Comparison of ENCODE assay signal across 8 cellular contexts in genomic region chr3:187411991-187412781, GRCh38. TPM values are rescaled to one million over a fixed set of nuclear protein-coding genes. Genes with fewer than 3 reads are reported as not detected.
DNase-seq lines count a peak whose midpoint lies in the region; ATAC-seq and TF ChIP-seq lines count a peak whose summit lies in the region.
"Not testable (repeated sequence)": the region's sequence is repeated elsewhere in the genome, so short reads cannot be mapped to it uniquely, and the experiment has no call there.

No MANE protein-coding gene starts in this region.

- not testable (repeated sequence) for H3K9me3 Mint-ChIP-seq in Caco-2 (ENCODE audit: unreplicated experiment); GM23338; central memory CD8-positive, alpha-beta T cell; neural progenitor cell

- H3F3A ChIP-seq in GM23338 (replicated peaks; ENCODE audit: low read depth); PC-9 (ENCODE audit: insufficient read depth, low read depth); neural progenitor cell (ENCODE audit: low read depth): not testable (repeated sequence)

- not testable (repeated sequence) for H3K27ac Mint-ChIP-seq in Caco-2 (ENCODE audit: unreplicated experiment); GM23338; central memory CD8-positive, alpha-beta T cell (ENCODE audit: low read depth)
- H3K27ac Mint-ChIP-seq in neural progenitor cell: peak overlapping the region; percentile 87

- not testable (repeated sequence) for H3K36me3 ChIP-seq in Caco-2 (ENCODE audit: control insufficient read depth, insufficient read depth, low read length); GM23338 (ENCODE audit: insufficient read depth); PC-9 (ENCODE audit: low read depth); iPS-15b (ENCODE audit: control insufficient read depth, insufficient read depth, low read length); neural progenitor cell

- H3K9ac ChIP-seq in iPS-15b (ENCODE audit: low read depth, low read length); neural progenitor cell: not testable (repeated sequence)

- not testable (repeated sequence) for H3K36me3 Mint-ChIP-seq in Caco-2 (ENCODE audit: insufficient read depth, unreplicated experiment); GM23338 (ENCODE audit: low read depth); central memory CD8-positive, alpha-beta T cell (ENCODE audit: insufficient read depth); neural progenitor cell

- not testable (repeated sequence) for H3K27ac ChIP-seq in GM23338 (ENCODE audit: low read depth); PC-9; neural progenitor cell

- TF ChIP-seq CTCF in Caco-2 (IDR thresholded peaks at IDR 0.05; ENCODE audit: insufficient read depth in 1 of 2, low read depth in 1 of 2, low read length in 1 of 2, severe bottlenecking in 1 of 2, unreplicated experiment in 1 of 2); GM23338 (conservative IDR thresholded peaks at IDR 0.05; ENCODE audit: low read depth in 2 of 2); PC-9 (conservative IDR thresholded peaks at IDR 0.05); neural progenitor cell (IDR thresholded peaks at IDR 0.05): not testable (repeated sequence)

- H3K9me3 ChIP-seq in Caco-2; PC-9 (ENCODE audit: insufficient read depth, low read depth); iPS-15b (ENCODE audit: control insufficient read depth, insufficient read depth, low read length); neural progenitor cell (ENCODE audit: low read depth): not testable (repeated sequence)

- not testable (repeated sequence) for H4K20me1 ChIP-seq in GM23338 (replicated peaks; ENCODE audit: insufficient read depth); PC-9 (ENCODE audit: insufficient read depth); neural progenitor cell (ENCODE audit: low read depth)

- H3K4me3 ChIP-seq in Caco-2 (ENCODE audit: low read depth, low read length) (peak overlapping the region; percentile 37), PC-9 (peak overlapping the region; percentile 43; the same call in 1 of the 2 replicates), iPS-15b (ENCODE audit: low read depth, low read length) (peak overlapping the region; percentile 39), neural progenitor cell (peak overlapping the region; percentile 30)
- H3K4me3 ChIP-seq in GM23338: not testable (repeated sequence)

- intact Hi-C loops in Caco-2 (cut with micrococcal nuclease; ENCODE audit: unreplicated experiment); PC-9 (cut with micrococcal nuclease; ENCODE audit: unreplicated experiment): not testable (repeated sequence)

- CTCF ChIA-PET in Caco-2 (lab: Charles Lee): interaction anchor here (0.6 kb wide), 1 partner anchor 267 kb away, joined by 4 read pairs; no protein-coding TSS in a partner anchor
- CTCF ChIA-PET in PC-9 (lab: Charles Lee): not testable (repeated sequence)

- not testable (repeated sequence) for BruUV-seq in Caco-2 (replicated peaks; lab: Mats Ljungman, UMichigan); PC-9 (replicated peaks; lab: Mats Ljungman, UMichigan)

- H3K79me2 ChIP-seq in GM23338 (replicated peaks; ENCODE audit: insufficient read depth); PC-9 (ENCODE audit: low read depth); neural progenitor cell (ENCODE audit: low read depth): not testable (repeated sequence)

- TF ChIP-seq RAD21 in Ishikawa (IDR thresholded peaks at IDR 0.05; ENCODE audit: low read depth): not testable (repeated sequence)

- H3K4me1 Mint-ChIP-seq in Caco-2 (ENCODE audit: low read depth, unreplicated experiment); GM23338; central memory CD8-positive, alpha-beta T cell: not testable (repeated sequence)
- H3K4me1 Mint-ChIP-seq in neural progenitor cell: peaks cover 18% of the 10 kb centered on the region

- H3K27me3 ChIP-seq in Caco-2 (replicated peaks; ENCODE audit: control insufficient read depth, insufficient read depth, low read length); GM23338 (ENCODE audit: insufficient read depth); PC-9 (ENCODE audit: insufficient read depth, low read depth); iPS-15b (ENCODE audit: control insufficient read depth, insufficient read depth, low read length); neural progenitor cell: not testable (repeated sequence)

- not testable (repeated sequence) for H3K27me3 Mint-ChIP-seq in Caco-2 (ENCODE audit: insufficient read depth, unreplicated experiment); GM23338 (ENCODE audit: insufficient read depth, low read depth, poor library complexity); neural progenitor cell (ENCODE audit: insufficient read depth, low read depth)
- peaks cover 49% of the 10 kb centered on the region for H3K27me3 Mint-ChIP-seq in central memory CD8-positive, alpha-beta T cell

- not testable (repeated sequence) for H2AFZ ChIP-seq in GM23338; neural progenitor cell (replicated peaks)
- 0 out of 2 replicates have a peak overlapping the region, but pooled peaks have one; percentile 76 for H2AFZ ChIP-seq in PC-9

- not testable (repeated sequence) for TF ChIP-seq EP300 in Ishikawa (IDR thresholded peaks at IDR 0.05; ENCODE audit: borderline replicate concordance)

- H3K4me3 Mint-ChIP-seq in Caco-2 (ENCODE audit: unreplicated experiment) (peak overlapping the region; percentile 74), GM23338 (peak overlapping the region; percentile 53; the same call in 2 of the 3 replicates), neural progenitor cell (peak overlapping the region; percentile 84)
- peak overlapping the region; percentile 23 for H3K4me3 Mint-ChIP-seq in central memory CD8-positive, alpha-beta T cell

- not testable (repeated sequence) for H3K9me2 ChIP-seq in GM23338 (ENCODE audit: insufficient read depth); PC-9 (ENCODE audit: insufficient read depth)

- POLR2A ChIA-PET in Caco-2 (lab: Charles Lee); PC-9 (lab: Charles Lee; ENCODE audit: unreplicated experiment): not testable (repeated sequence)

- not testable (repeated sequence) for H3K4me1 ChIP-seq in Caco-2; GM23338 (ENCODE audit: insufficient read depth); PC-9 (replicated peaks; ENCODE audit: insufficient read depth); iPS-15b (ENCODE audit: control insufficient read depth, insufficient read depth, low read length); neural progenitor cell

- not testable (repeated sequence) for ATAC-seq in GM23338; central memory CD8-positive, alpha-beta T cell (replicated peaks; ENCODE audit: extremely low read depth, poor library complexity, severe bottlenecking)

- not testable (repeated sequence) for H3K4me2 ChIP-seq in GM23338
- H3K4me2 ChIP-seq in PC-9 (peak overlapping the region; percentile 55), neural progenitor cell (peak overlapping the region; percentile 27)

- DNase-seq in Caco-2 (peak; percentile 44 to 48), GM23338 (ENCODE audit: low spot score) (peak; percentile 11), NCI-H510A treated with DMSO at 0.1 percent for 48 hours (lab: John Stamatoyannopoulos, UW) (peak; percentile 43), PC-9 (peak; percentile 61 to 67)
- not testable (repeated sequence) for DNase-seq in central memory CD8-positive, alpha-beta T cell (ENCODE audit: low spot score in 2 of 2); neural progenitor cell (ENCODE audit: low spot score)

TF ChIP-seq in Ishikawa, 13 proteins besides CTCF, POLR2A, EP300 and RAD21:
- TF ChIP-seq YY1 (IDR thresholded peaks at IDR 0.05; ENCODE audit: low read depth): peak; percentile 41; the same call in 1 of the 2 replicates

RNA-seq across cellular contexts. Expression of gene RTP4, which starts 44.0 kb away (rescaled TPM):
- total RNA-seq in Caco-2 (2022) (not detected in 2 replicates), PC-9 (2021) (0.90 and 3.2 TPM in 2 replicates), neural progenitor cell (ENCODE audit: low replicate concordance) (not detected in 2 replicates)
- total RNA-seq in GM23338 (2014; rRNA removed; shearing (Covaris generic)): not detected in 2 replicates
- polyA plus RNA-seq in GM23338 (2016; fragmentation: Nextera tagmentation; extraction: Ambion mirVana): not detected in 2 replicates

Comparison
In these comparisons a context has a peak if more than half of its experiments do, and no peak if none do; other contexts are left out.
1. H3K4me3 Mint-ChIP-seq: peak in every context shown above with its lines; median percentile 84 in neural progenitor cell; 74 in Caco-2; 53 in GM23338; 23 in central memory CD8-positive, alpha-beta T cell.